ENCODE assay signal across 8 cellular contexts in the genomic region with DNA sequence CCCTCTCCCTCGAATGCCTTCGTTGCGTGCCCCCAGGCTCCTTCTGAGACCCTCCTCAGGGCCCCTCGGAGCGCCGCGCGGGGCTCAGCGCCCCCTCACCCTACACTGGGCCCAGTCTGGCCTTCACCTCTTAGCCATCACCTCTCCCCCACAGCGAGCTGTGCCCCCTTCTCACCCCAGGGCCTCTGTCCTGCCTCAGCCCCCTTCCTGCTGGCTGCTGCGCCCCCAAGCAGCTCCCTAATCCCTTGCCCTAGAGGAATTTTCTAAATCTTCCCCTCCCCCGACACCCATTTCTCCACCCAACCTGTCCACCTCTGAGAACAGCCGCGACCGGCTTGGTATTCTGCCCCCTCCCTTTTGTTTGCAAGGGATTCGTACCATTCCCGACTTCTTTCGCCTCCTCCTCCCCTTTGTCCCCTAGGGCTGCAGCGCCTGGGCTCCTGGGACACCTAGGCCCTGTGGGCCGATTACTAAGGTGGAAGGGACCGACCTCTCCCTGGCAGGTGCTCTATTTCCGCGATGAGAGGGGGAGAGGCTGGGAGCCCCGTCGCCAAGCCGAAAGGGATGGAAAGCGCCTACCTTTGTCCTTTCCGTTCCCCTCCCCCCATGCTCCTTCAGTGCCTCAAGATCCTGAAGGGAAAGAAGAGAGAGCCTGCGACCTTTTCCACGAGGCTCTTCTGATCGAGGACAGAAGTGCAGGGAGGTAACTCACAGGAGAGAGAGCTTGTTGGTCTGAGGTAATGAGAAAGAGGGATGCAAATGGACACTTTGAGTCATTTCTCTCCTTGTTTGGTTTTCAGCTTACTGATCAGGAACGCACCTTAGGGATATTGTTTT. TPM values are rescaled to one million over a fixed set of nuclear protein-coding genes. Genes with fewer than 3 reads are reported as not detected.
A peak's percentile ranks its signal among the peaks of the same experiment; 100 is the strongest.
DNase-seq lines count a peak whose midpoint lies in the region; ATAC-seq and TF ChIP-seq lines count a peak whose summit lies in the region.

No MANE protein-coding gene starts in this region.

- ATAC-seq in activated naive CD8-positive, alpha-beta T cell treated with anti-CD3 and anti-CD28 coated beads, Interleukin-2, amount 50 U/mL, for 24 hours = peak; percentile 15
- ATAC-seq in GM18505 (IDR thresholded peaks at IDR 0.05; ENCODE audit: unreplicated experiment) (no peak), HG03378 (IDR thresholded peaks at IDR 0.05; ENCODE audit: unreplicated experiment) (no peak)

- peak overlapping the region; percentile 77 for H3K4me3 ChIP-seq in HUES48 (ENCODE audit: low read depth, low read length)
- peak overlapping the region; percentile 56 for H3K4me3 ChIP-seq in thymus (ENCODE audit: low read length)

- peaks cover 36% of the 10 kb centered on the region for H3K4me1 Mint-ChIP-seq in activated naive CD8-positive, alpha-beta T cell treated with anti-CD3 and anti-CD28 coated beads, Interleukin-2, amount 50 U/mL, for 24 hours

- H3K27ac ChIP-seq in HUES48 (ENCODE audit: low read depth, low read length) (peak overlapping the region; percentile 92), thymus (ENCODE audit: low read depth) (peak overlapping the region; percentile 42)

- WGBS in thymus = 12% methylated on average over 32 of the region's 32 CpGs

- peaks cover 14% of the 10 kb centered on the region; the same call in 1 of the 2 replicates for H3K4me1 ChIP-seq in HUES48 (ENCODE audit: control insufficient read depth, insufficient read depth, low read length)
- no peaks in the 10 kb centered on the region for H3K4me1 ChIP-seq in thymus (ENCODE audit: control insufficient read depth, insufficient read depth, low read length)

- no peaks in the 10 kb centered on the region for H3K9me3 Mint-ChIP-seq in activated naive CD8-positive, alpha-beta T cell treated with anti-CD3 and anti-CD28 coated beads, Interleukin-2, amount 50 U/mL, for 24 hours

- DNase-seq in G401 (ENCODE audit: low spot score) = peak; percentile 14
- no peak for DNase-seq in activated naive CD8-positive, alpha-beta T cell treated with anti-CD3 and anti-CD28 coated beads, Interleukin-2, amount 50 U/mL, for 24 hours
- DNase-seq in kidney tubule cell (ENCODE audit: low spot score) = peak; percentile 56
- no peak for DNase-seq in erythroblast (lab: John Stamatoyannopoulos, UW)

- in situ Hi-C loops in G401 (cut with HindIII; ENCODE audit: low sequenced_read_pairs) = no loop called here

- H3K4me3 Mint-ChIP-seq in activated naive CD8-positive, alpha-beta T cell treated with anti-CD3 and anti-CD28 coated beads, Interleukin-2, amount 50 U/mL, for 24 hours = peak overlapping the region; percentile 81

- peak overlapping the region; percentile 89 for H3K27ac Mint-ChIP-seq in activated naive CD8-positive, alpha-beta T cell treated with anti-CD3 and anti-CD28 coated beads, Interleukin-2, amount 50 U/mL, for 24 hours

- TF ChIP-seq POLR2A in GM18505 (IDR thresholded peaks at IDR 0.05; ENCODE audit: borderline replicate concordance, extremely low read depth, insufficient read depth, insufficient read length) = no peak
- no peak for TF ChIP-seq POLR2A in erythroblast (IDR thresholded peaks at IDR 0.05; ENCODE audit: low read length)

- peaks cover 10% of the 10 kb centered on the region for H3K36me3 ChIP-seq in HUES48 (ENCODE audit: control insufficient read depth, insufficient read depth, low read length)
- no peaks in the 10 kb centered on the region for H3K36me3 ChIP-seq in thymus (ENCODE audit: control insufficient read depth, insufficient read depth)

- peaks cover 9% of the 10 kb centered on the region for H3K36me3 Mint-ChIP-seq in activated naive CD8-positive, alpha-beta T cell treated with anti-CD3 and anti-CD28 coated beads, Interleukin-2, amount 50 U/mL, for 24 hours (ENCODE audit: low read depth)

- peak overlapping the region; percentile 78 for H3K9ac ChIP-seq in HUES48 (ENCODE audit: low read depth, low read length)

- peaks cover 20% of the 10 kb centered on the region for H3K9me3 ChIP-seq in HUES48 (ENCODE audit: control insufficient read depth, insufficient read depth, low read length)
- no peaks in the 10 kb centered on the region for H3K9me3 ChIP-seq in thymus (ENCODE audit: control insufficient read depth)

- H3K27me3 ChIP-seq in HUES48 (ENCODE audit: control insufficient read depth, insufficient read depth, low read length) (no peaks in the 10 kb centered on the region), thymus (ENCODE audit: control insufficient read depth, insufficient read depth) (no peaks in the 10 kb centered on the region)

- H3K27me3 Mint-ChIP-seq in activated naive CD8-positive, alpha-beta T cell treated with anti-CD3 and anti-CD28 coated beads, Interleukin-2, amount 50 U/mL, for 24 hours = no peaks in the 10 kb centered on the region

RNA-seq across cellular contexts. Expression of gene DLG3, which starts 10.9 kb away (rescaled TPM):
- total RNA-seq in G401 (2014; rRNA removed; shearing (Covaris generic)) = 24.0 and 28.0 TPM in 2 replicates
- 4.8 TPM for polyA plus RNA-seq in thymus

RNA-seq across cellular contexts. Expression of gene GDPD2, which starts 32.5 kb away (rescaled TPM):
- 0.54 TPM in 1 of 2 replicates, not detected in the other for total RNA-seq in G401 (2014; rRNA removed; shearing (Covaris generic))
- polyA plus RNA-seq in thymus = 0.09 TPM

Comparison
In these comparisons a context has a peak if more than half of its experiments do, and no peak if none do; other contexts are left out.
1. DNase-seq: peak in G401 (single experiment) and kidney tubule cell (single experiment); none in activated naive CD8-positive, alpha-beta T cell treated with anti-CD3 and anti-CD28 coated beads, Interleukin-2, amount 50 U/mL, for 24 hours (single experiment) and erythroblast (0 of 2).